7 cellular contexts compared by ENCODE assay signal in genomic region chr2:58655152-58655551, GRCh38.
"Had no signal": no experiment of that assay in that cellular context is flagged by ENCODE, and none has a peak within 500 bp of the region (broad histone marks: within the 10 kb centered on the region; RNA-seq: fewer than 3 reads in every experiment).

No MANE protein-coding gene starts in this region.

- FAIRE-seq: HepG2, HTR-8/SVneo, K562 had no signal

- DNase-seq: IMR-90, KBM-7, KG1 had no signal

- H3K27ac ChIP-seq: HL-60 had no signal

- H3K4me3 ChIP-seq: K562 had no signal
